ENCODE assay signal across 24 cellular contexts in the genomic region with DNA sequence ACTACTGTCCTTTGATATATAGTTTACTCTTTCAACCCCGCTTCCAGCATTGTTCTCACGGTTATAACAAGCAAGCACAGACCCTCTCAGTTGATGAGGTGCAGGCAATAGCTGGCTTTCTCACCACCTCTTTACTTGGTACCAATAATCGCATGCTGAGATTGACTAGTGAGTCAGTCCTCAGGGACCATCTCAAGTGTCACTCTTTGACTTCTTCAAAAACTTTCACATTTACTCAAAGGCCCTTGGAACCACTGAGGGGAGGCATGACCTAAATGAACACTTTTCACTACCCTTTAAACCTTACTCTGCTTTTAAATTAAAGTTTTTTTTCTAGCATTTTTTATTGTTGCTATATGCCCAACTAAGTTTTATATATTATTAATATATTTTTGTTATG.
"Had no signal": no experiment of that assay in that cellular context is flagged by ENCODE, and none has a peak within 500 bp of the region (broad histone marks: within the 10 kb centered on the region; RNA-seq: fewer than 3 reads in every experiment).

No MANE protein-coding gene starts in this region.

- H3K4me3 ChIP-seq: left ventricle myocardium inferior, lung, ovary, prostate gland, skin epidermis, suprapubic skin, thoracic aorta, tibial artery, upper lobe of right lung had no signal

- H3K36me3 ChIP-seq: left ventricle myocardium inferior, ovary, prostate gland, suprapubic skin, thoracic aorta, tibial artery, upper lobe of right lung had no signal

- H3K27ac ChIP-seq: left ventricle myocardium inferior, ovary, prostate gland, skin epidermis, suprapubic skin, thoracic aorta, tibial artery, upper lobe of right lung had no signal

- FAIRE-seq: urothelium cell line had no signal

- H3K4me1 ChIP-seq: left ventricle myocardium inferior, prostate gland, suprapubic skin, tibial artery, upper lobe of right lung had no signal

- H3K27me3 ChIP-seq: ovary, suprapubic skin, tibial artery, upper lobe of right lung had no signal

- DNase-seq: islet precursor cell; left ventricle myocardium inferior; mesendoderm; naive B cell; ovary; posterior cingulate gyrus; retina; right cardiac atrium; stimulated activated CD4-positive, alpha-beta T cell treated with anti-CD3 and anti-CD28 coated beads, Interleukin-12 subunit alpha, Interleukin-12 subunit beta, amount 100 ng/mL, for 4 hours; stimulated activated CD4-positive, alpha-beta T cell treated with anti-CD3 and anti-CD28 coated beads, Interleukin-15, amount 100 ng/mL, for 24 hours; stimulated activated CD4-positive, alpha-beta T cell treated with anti-CD3 and anti-CD28 coated beads, Interleukin-2, amount 100 ng/mL, for 24 hours; stimulated activated CD4-positive, alpha-beta T cell treated with anti-CD3 and anti-CD28 coated beads, Interleukin-4, amount 100 ng/mL, for 1 hour; stimulated activated naive CD4-positive, alpha-beta T cell; tibial artery; trophoblast cell; upper lobe of right lung had no signal

- ATAC-seq: natural killer cell treated with Interleukin-12 subunit alpha and Interleukin-12 subunit beta and Interleukin-15 and Interleukin-18, amount 100 ng/mL, for 72 hours; right cardiac atrium; sciatic nerve; upper lobe of right lung had no signal

- H3K9me3 ChIP-seq: left ventricle myocardium inferior, ovary, prostate gland, suprapubic skin, thoracic aorta, tibial artery, upper lobe of right lung had no signal
